ENCODE assay signal across 3 cellular contexts in the genomic region with DNA sequence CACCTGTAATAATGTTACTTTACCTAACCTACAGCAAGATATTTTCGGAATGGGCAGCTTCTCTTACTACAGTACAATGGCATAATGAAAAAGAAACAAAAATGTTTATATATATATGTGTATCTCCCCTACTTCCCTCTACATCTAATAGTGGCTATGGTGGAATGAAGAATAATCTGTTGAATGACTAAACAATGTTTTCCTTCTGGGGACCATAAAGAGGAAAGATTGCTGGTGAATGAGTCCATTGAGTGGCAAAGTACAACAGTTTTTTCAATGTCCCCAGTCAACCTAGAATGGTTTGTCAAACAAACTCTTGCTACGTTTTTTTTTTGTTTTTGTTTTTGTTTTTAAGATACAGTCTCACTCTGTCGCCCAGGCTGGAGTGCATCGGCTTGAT.
"Had no signal": no experiment of that assay in that cellular context is flagged by ENCODE, and none has a peak within 500 bp of the region (broad histone marks: within the 10 kb centered on the region; RNA-seq: fewer than 3 reads in every experiment).

No MANE protein-coding gene starts in this region.

- H3K4me3 ChIP-seq: GM12878 had no signal

- ATAC-seq: GM12878 had no signal

- DNase-seq: GDM1, GF-D8 had no signal
